Comparison of ENCODE assay signal across 1 cellular context in the genomic region with DNA sequence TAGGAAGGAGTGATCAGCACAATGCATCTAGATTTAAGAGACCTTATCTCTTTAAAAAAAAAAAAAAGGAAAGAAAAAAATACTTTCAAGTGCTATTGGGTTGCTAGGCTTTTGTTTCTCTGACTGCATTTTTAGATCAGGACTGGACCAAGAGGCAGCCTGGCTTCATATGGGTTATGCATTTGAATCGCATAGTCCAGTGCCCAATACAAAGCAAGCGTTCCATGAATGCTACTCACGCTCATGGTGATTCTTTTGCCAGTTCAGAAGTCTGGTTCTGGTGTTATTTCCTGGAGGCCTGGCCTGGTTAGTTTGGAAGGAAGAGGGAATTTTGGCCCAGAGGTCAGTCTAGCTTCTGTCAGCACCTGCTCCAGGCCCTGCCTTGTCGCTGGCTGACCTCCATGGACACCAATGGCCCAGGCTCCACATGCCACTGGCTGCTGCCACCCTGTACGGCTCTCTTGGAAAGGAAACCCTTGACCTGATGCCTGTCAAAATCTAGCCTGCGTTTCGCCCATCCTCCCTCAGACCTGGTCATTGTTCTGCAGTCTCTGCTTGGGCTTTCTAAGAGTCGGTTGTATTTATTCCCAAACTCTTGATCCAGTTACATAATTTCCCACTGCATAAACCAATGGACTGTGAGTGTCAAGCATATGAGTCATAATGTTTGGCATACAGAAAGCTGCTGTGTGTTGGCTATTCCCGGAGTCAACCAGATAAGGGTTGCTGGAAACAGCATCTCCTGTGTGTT.
TF ChIP-seq lines count a peak whose summit lies in the region.

No MANE protein-coding gene starts in this region.

TF ChIP-seq in GM23338, 12 proteins besides CTCF, POLR2A, EP300 and RAD21 (continued from another document):
- TF ChIP-seq, protein P1, sequence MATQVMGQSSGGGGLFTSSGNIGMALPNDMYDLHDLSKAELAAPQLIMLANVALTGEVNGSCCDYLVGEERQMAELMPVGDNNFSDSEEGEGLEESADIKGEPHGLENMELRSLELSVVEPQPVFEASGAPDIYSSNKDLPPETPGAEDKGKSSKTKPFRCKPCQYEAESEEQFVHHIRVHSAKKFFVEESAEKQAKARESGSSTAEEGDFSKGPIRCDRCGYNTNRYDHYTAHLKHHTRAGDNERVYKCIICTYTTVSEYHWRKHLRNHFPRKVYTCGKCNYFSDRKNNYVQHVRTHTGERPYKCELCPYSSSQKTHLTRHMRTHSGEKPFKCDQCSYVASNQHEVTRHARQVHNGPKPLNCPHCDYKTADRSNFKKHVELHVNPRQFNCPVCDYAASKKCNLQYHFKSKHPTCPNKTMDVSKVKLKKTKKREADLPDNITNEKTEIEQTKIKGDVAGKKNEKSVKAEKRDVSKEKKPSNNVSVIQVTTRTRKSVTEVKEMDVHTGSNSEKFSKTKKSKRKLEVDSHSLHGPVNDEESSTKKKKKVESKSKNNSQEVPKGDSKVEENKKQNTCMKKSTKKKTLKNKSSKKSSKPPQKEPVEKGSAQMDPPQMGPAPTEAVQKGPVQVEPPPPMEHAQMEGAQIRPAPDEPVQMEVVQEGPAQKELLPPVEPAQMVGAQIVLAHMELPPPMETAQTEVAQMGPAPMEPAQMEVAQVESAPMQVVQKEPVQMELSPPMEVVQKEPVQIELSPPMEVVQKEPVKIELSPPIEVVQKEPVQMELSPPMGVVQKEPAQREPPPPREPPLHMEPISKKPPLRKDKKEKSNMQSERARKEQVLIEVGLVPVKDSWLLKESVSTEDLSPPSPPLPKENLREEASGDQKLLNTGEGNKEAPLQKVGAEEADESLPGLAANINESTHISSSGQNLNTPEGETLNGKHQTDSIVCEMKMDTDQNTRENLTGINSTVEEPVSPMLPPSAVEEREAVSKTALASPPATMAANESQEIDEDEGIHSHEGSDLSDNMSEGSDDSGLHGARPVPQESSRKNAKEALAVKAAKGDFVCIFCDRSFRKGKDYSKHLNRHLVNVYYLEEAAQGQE (IDR thresholded peaks at IDR 0.05; ENCODE audit: unreplicated experiment): no peak
- TF ChIP-seq, protein P2, sequence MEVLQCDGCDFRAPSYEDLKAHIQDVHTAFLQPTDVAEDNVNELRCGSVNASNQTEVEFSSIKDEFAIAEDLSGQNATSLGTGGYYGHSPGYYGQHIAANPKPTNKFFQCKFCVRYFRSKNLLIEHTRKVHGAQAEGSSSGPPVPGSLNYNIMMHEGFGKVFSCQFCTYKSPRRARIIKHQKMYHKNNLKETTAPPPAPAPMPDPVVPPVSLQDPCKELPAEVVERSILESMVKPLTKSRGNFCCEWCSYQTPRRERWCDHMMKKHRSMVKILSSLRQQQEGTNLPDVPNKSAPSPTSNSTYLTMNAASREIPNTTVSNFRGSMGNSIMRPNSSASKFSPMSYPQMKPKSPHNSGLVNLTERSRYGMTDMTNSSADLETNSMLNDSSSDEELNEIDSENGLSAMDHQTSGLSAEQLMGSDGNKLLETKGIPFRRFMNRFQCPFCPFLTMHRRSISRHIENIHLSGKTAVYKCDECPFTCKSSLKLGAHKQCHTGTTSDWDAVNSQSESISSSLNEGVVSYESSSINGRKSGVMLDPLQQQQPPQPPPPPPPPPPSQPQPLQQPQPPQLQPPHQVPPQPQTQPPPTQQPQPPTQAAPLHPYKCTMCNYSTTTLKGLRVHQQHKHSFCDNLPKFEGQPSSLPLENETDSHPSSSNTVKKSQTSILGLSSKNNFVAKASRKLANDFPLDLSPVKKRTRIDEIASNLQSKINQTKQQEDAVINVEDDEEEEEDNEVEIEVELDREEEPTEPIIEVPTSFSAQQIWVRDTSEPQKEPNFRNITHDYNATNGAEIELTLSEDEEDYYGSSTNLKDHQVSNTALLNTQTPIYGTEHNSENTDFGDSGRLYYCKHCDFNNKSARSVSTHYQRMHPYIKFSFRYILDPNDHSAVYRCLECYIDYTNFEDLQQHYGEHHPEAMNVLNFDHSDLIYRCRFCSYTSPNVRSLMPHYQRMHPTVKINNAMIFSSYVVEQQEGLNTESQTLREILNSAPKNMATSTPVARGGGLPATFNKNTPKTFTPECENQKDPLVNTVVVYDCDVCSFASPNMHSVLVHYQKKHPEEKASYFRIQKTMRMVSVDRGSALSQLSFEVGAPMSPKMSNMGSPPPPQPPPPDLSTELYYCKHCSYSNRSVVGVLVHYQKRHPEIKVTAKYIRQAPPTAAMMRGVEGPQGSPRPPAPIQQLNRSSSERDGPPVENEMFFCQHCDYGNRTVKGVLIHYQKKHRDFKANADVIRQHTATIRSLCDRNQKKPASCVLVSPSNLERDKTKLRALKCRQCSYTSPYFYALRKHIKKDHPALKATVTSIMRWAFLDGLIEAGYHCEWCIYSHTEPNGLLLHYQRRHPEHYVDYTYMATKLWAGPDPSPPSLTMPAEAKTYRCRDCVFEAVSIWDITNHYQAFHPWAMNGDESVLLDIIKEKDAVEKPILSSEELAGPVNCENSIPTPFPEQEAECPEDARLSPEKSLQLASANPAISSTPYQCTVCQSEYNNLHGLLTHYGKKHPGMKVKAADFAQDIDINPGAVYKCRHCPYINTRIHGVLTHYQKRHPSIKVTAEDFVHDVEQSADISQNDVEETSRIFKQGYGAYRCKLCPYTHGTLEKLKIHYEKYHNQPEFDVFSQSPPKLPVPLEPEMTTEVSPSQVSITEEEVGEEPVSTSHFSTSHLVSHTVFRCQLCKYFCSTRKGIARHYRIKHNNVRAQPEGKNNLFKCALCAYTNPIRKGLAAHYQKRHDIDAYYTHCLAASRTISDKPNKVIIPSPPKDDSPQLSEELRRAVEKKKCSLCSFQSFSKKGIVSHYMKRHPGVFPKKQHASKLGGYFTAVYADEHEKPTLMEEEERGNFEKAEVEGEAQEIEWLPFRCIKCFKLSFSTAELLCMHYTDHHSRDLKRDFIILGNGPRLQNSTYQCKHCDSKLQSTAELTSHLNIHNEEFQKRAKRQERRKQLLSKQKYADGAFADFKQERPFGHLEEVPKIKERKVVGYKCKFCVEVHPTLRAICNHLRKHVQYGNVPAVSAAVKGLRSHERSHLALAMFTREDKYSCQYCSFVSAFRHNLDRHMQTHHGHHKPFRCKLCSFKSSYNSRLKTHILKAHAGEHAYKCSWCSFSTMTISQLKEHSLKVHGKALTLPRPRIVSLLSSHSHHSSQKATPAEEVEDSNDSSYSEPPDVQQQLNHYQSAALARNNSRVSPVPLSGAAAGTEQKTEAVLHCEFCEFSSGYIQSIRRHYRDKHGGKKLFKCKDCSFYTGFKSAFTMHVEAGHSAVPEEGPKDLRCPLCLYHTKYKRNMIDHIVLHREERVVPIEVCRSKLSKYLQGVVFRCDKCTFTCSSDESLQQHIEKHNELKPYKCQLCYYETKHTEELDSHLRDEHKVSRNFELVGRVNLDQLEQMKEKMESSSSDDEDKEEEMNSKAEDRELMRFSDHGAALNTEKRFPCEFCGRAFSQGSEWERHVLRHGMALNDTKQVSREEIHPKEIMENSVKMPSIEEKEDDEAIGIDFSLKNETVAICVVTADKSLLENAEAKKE (CRISPR knock-in tag; IDR thresholded peaks at IDR 0.05): no peak
- TF ChIP-seq CREB1 (CRISPR knock-in tag; IDR thresholded peaks at IDR 0.05; ENCODE audit: low read depth): no peak
- no peak for TF ChIP-seq JUNB (IDR thresholded peaks at IDR 0.05; ENCODE audit: unreplicated experiment)
- no peak for TF ChIP-seq EZH2phosphoT487 (IDR thresholded peaks at IDR 0.05; ENCODE audit: unreplicated experiment)
- TF ChIP-seq ZNF114 (CRISPR knock-in tag; IDR thresholded peaks at IDR 0.05): no peak
- TF ChIP-seq NANOG (IDR thresholded peaks at IDR 0.05; ENCODE audit: borderline replicate concordance): no peak
- no peak for TF ChIP-seq EZH2 (IDR thresholded peaks at IDR 0.05; ENCODE audit: low read depth, unreplicated experiment)
- no peak for TF ChIP-seq STAT1 (IDR thresholded peaks at IDR 0.05; ENCODE audit: unreplicated experiment)
